ENCODE assay signal across 26 cellular contexts in genomic region chr9:133344979-133345378, GRCh38.
"Had no signal": no experiment of that assay in that cellular context is flagged by ENCODE, and none has a peak within 500 bp of the region (broad histone marks: within the 10 kb centered on the region; RNA-seq: fewer than 3 reads in every experiment).

No MANE protein-coding gene starts in this region.

- H3K27ac Mint-ChIP-seq: immature natural killer cell; mesothelial cell of epicardium; natural killer cell treated with Interleukin-12 subunit alpha and Interleukin-12 subunit beta and Interleukin-15 and Interleukin-18, amount 100 ng/mL, for 72 hours; stimulated activated effector memory CD8-positive, alpha-beta T cell treated with anti-CD3 and anti-CD28 coated beads, Interleukin-12 subunit alpha, Interleukin-12 subunit beta, amount 100 ng/mL, for 72 hours had no signal

- H3K27ac ChIP-seq: left ventricle myocardium inferior, parathyroid adenoma, psoas muscle, right atrium auricular region, right lobe of liver, skin epidermis, stomach, testis, thyroid gland, transverse colon, upper lobe of left lung, vagina had no signal

- H3K27me3 Mint-ChIP-seq: natural killer cell treated with Interleukin-12 subunit alpha and Interleukin-12 subunit beta and Interleukin-15 and Interleukin-18, amount 100 ng/mL, for 72 hours had no signal

- H3K9me3 ChIP-seq: left ventricle myocardium inferior, psoas muscle, right atrium auricular region, right lobe of liver, stomach, testis, thyroid gland, transverse colon, upper lobe of left lung, vagina had no signal

- H3K9me3 Mint-ChIP-seq: immature natural killer cell; mesothelial cell of epicardium; natural killer cell treated with Interleukin-12 subunit alpha and Interleukin-12 subunit beta and Interleukin-15 and Interleukin-18, amount 100 ng/mL, for 72 hours; stimulated activated effector memory CD8-positive, alpha-beta T cell treated with anti-CD3 and anti-CD28 coated beads, Interleukin-12 subunit alpha, Interleukin-12 subunit beta, amount 100 ng/mL, for 72 hours had no signal

- H3K9ac ChIP-seq: parathyroid adenoma had no signal

- DNase-seq: hippocampal formation; immature natural killer cell; left ventricle myocardium inferior; mesendoderm; naive thymus-derived CD4-positive, alpha-beta T cell; nucleus accumbens; psoas muscle; stimulated activated CD4-positive, alpha-beta T cell treated with anti-CD3 and anti-CD28 coated beads, Interleukin-12 subunit alpha, Interleukin-12 subunit beta, amount 100 ng/mL, for 4 hours; stimulated activated CD4-positive, alpha-beta T cell treated with anti-CD3 and anti-CD28 coated beads, Interleukin-15, amount 100 ng/mL, for 24 hours; stimulated activated CD4-positive, alpha-beta T cell treated with anti-CD3 and anti-CD28 coated beads, Interleukin-2, amount 100 ng/mL, for 24 hours; stimulated activated CD4-positive, alpha-beta T cell treated with anti-CD3 and anti-CD28 coated beads, Interleukin-4, amount 100 ng/mL, for 1 hour; stimulated activated naive CD8-positive, alpha-beta T cell treated with anti-CD3 and anti-CD28 coated beads, Interleukin-15, Interleukin-2, amounts not matched to agents 100 U/mL and 50 U/mL, for 24 hours; stomach; testis; thyroid gland; transverse colon had no signal

- H3K27me3 ChIP-seq: right atrium auricular region, right lobe of liver, stomach, testis, thyroid gland, transverse colon, upper lobe of left lung, vagina had no signal

- H3K4me3 ChIP-seq: left ventricle myocardium inferior, lung, psoas muscle, right atrium auricular region, right lobe of liver, skin epidermis, stomach, testis, thyroid gland, transverse colon, upper lobe of left lung, vagina had no signal

- H3K4me3 Mint-ChIP-seq: mesothelial cell of epicardium; natural killer cell treated with Interleukin-12 subunit alpha and Interleukin-12 subunit beta and Interleukin-15 and Interleukin-18, amount 100 ng/mL, for 72 hours; stimulated activated effector memory CD8-positive, alpha-beta T cell treated with anti-CD3 and anti-CD28 coated beads, Interleukin-12 subunit alpha, Interleukin-12 subunit beta, amount 100 ng/mL, for 72 hours had no signal

- ATAC-seq: naive thymus-derived CD4-positive, alpha-beta T cell; natural killer cell treated with Interleukin-12 subunit alpha and Interleukin-12 subunit beta and Interleukin-15 and Interleukin-18, amount 100 ng/mL, for 72 hours; psoas muscle; right lobe of liver; stimulated activated effector memory CD8-positive, alpha-beta T cell treated with anti-CD3 and anti-CD28 coated beads, Interleukin-12 subunit alpha, Interleukin-12 subunit beta, amount 100 ng/mL, for 72 hours; stimulated activated naive CD8-positive, alpha-beta T cell treated with anti-CD3 and anti-CD28 coated beads, Interleukin-15, Interleukin-2, amounts not matched to agents 100 U/mL and 50 U/mL, for 24 hours had no signal
